1 cellular context compared by ENCODE assay signal in genomic region chr1:32291708-32292508, GRCh38.
TF ChIP-seq lines count a peak whose summit lies in the region.

Gene HDAC1 (plus strand): TSS chr1:32292083. CDS start chr1:32292170, 87 bp downstream.

TF ChIP-seq in HEK293, 187 proteins besides CTCF, POLR2A, EP300 and RAD21 (continued from another document):
- peak; percentile 75; the same call in 1 of the 2 replicates for TF ChIP-seq KLF7 (tag by site-specific recombination; IDR thresholded peaks at IDR 0.05; ENCODE audit: borderline replicate concordance)
- peak; percentile 91 for TF ChIP-seq ZNF398 (tag by site-specific recombination; IDR thresholded peaks at IDR 0.05)
- TF ChIP-seq ZNF610 (tag by site-specific recombination; IDR thresholded peaks at IDR 0.05; ENCODE audit: borderline replicate concordance): peak; percentile 86
- TF ChIP-seq ZNF692 (tag by site-specific recombination; IDR thresholded peaks at IDR 0.05): peak; percentile 72
- TF ChIP-seq ZNF184 (tag by site-specific recombination; IDR thresholded peaks at IDR 0.05): no peak
- no peak for TF ChIP-seq ZNF23 (tag by site-specific recombination; IDR thresholded peaks at IDR 0.05; ENCODE audit: borderline replicate concordance)
- 0 out of 2 replicates have a peak, but pooled peaks have one; percentile 16 for TF ChIP-seq ZNF558 (tag by site-specific recombination; IDR thresholded peaks at IDR 0.05)
- TF ChIP-seq ZNF660 (tag by site-specific recombination; IDR thresholded peaks at IDR 0.05): no peak
- TF ChIP-seq MZF1 (tag by site-specific recombination; IDR thresholded peaks at IDR 0.05; ENCODE audit: borderline replicate concordance): peak; percentile 92; the same call in 1 of the 2 replicates
- no peak for TF ChIP-seq SCRT1 (tag by site-specific recombination; IDR thresholded peaks at IDR 0.05; ENCODE audit: borderline replicate concordance)
- no peak for TF ChIP-seq ZNF544 (tag by site-specific recombination; IDR thresholded peaks at IDR 0.05)
- peak; percentile 90 for TF ChIP-seq SP2 (tag by site-specific recombination; IDR thresholded peaks at IDR 0.05)
- TF ChIP-seq ZNF626 (tag by site-specific recombination; IDR thresholded peaks at IDR 0.05): no peak
- TF ChIP-seq ZNF830 (tag by site-specific recombination; IDR thresholded peaks at IDR 0.05; ENCODE audit: low read depth): no peak
- peak; percentile 68; the same call in 1 of the 2 replicates for TF ChIP-seq KLF10 (tag by site-specific recombination; IDR thresholded peaks at IDR 0.05)
- 0 out of 2 replicates have a peak, but pooled peaks have one; percentile 33 for TF ChIP-seq ATF2 (tag by site-specific recombination; IDR thresholded peaks at IDR 0.05; ENCODE audit: low read depth)
- TF ChIP-seq HOXD13 (CRISPR knock-in tag; IDR thresholded peaks at IDR 0.05; ENCODE audit: borderline replicate concordance): no peak
- TF ChIP-seq ZNF791 (tag by site-specific recombination; IDR thresholded peaks at IDR 0.05): no peak
- no peak for TF ChIP-seq ZNF624 (tag by site-specific recombination; IDR thresholded peaks at IDR 0.05)
- peak; percentile 99 for TF ChIP-seq GLIS1 (tag by site-specific recombination; IDR thresholded peaks at IDR 0.05)
- peak; percentile 95 for TF ChIP-seq ZNF501 (tag by site-specific recombination; IDR thresholded peaks at IDR 0.05)
- peak; percentile 94; the same call in 1 of the 2 replicates for TF ChIP-seq REPIN1 (tag by site-specific recombination; IDR thresholded peaks at IDR 0.05; ENCODE audit: low read depth)
- no peak for TF ChIP-seq ZNF433 (tag by site-specific recombination; IDR thresholded peaks at IDR 0.05; ENCODE audit: low read depth)
- TF ChIP-seq SP3 (tag by site-specific recombination; IDR thresholded peaks at IDR 0.05): peak; percentile 88
- TF ChIP-seq ZXDB (tag by site-specific recombination; IDR thresholded peaks at IDR 0.05): no peak; the same call in none of the 2 replicates
- no peak; the same call in 1 of the 2 replicates for TF ChIP-seq ZNF768 (tag by site-specific recombination; IDR thresholded peaks at IDR 0.05)
- peak; percentile 71 for TF ChIP-seq ZNF121 (tag by site-specific recombination; IDR thresholded peaks at IDR 0.05)
- no peak for TF ChIP-seq ZNF658 (tag by site-specific recombination; IDR thresholded peaks at IDR 0.05)
- 0 out of 2 replicates have a peak, but pooled peaks have one; percentile 15 for TF ChIP-seq FEZF1 (tag by site-specific recombination; IDR thresholded peaks at IDR 0.05)
- peak; percentile 87 for TF ChIP-seq KLF9 (tag by site-specific recombination; IDR thresholded peaks at IDR 0.05; ENCODE audit: low read depth)
- no peak for TF ChIP-seq PRDM6 (tag by site-specific recombination; IDR thresholded peaks at IDR 0.05)
- TF ChIP-seq ZNF596 (tag by site-specific recombination; IDR thresholded peaks at IDR 0.05): no peak
- no peak for TF ChIP-seq ZNF19 (tag by site-specific recombination; IDR thresholded peaks at IDR 0.05; ENCODE audit: low read depth)
- TF ChIP-seq ZNF664 (tag by site-specific recombination; IDR thresholded peaks at IDR 0.05): 0 out of 2 replicates have a peak, but pooled peaks have one; percentile 8
- peak; percentile 99 for TF ChIP-seq ZSCAN5A (tag by site-specific recombination; IDR thresholded peaks at IDR 0.05)
- peak; percentile 84 for TF ChIP-seq ZBTB48 (tag by site-specific recombination; IDR thresholded peaks at IDR 0.05)
- TF ChIP-seq HOXA7 (CRISPR knock-in tag; IDR thresholded peaks at IDR 0.05; ENCODE audit: borderline replicate concordance): no peak
- no peak for TF ChIP-seq MEIS1 (CRISPR knock-in tag; IDR thresholded peaks at IDR 0.05; ENCODE audit: borderline replicate concordance)
- no peak; the same call in 1 of the 2 replicates for TF ChIP-seq TCF7L2 (IDR thresholded peaks at IDR 0.05; ENCODE audit: borderline replicate concordance, low read depth, low read length)
- TF ChIP-seq ZNF837 (tag by site-specific recombination; IDR thresholded peaks at IDR 0.05): no peak
- 0 out of 2 replicates have a peak, but pooled peaks have one; percentile 52 for TF ChIP-seq ZSCAN18 (tag by site-specific recombination; IDR thresholded peaks at IDR 0.05)
- peak; percentile 84 for TF ChIP-seq SP7 (tag by site-specific recombination; IDR thresholded peaks at IDR 0.05)
- peak; percentile 96 for TF ChIP-seq ZFP37 (tag by site-specific recombination; IDR thresholded peaks at IDR 0.05)
- TF ChIP-seq ZBTB20 (tag by site-specific recombination; IDR thresholded peaks at IDR 0.05): peak; percentile 83
- TF ChIP-seq ZNF704 (tag by site-specific recombination; IDR thresholded peaks at IDR 0.05): no peak
- TF ChIP-seq REST (tag by site-specific recombination; IDR thresholded peaks at IDR 0.05): no peak
- TF ChIP-seq PATZ1 (tag by site-specific recombination; IDR thresholded peaks at IDR 0.05): peak; percentile 87
- no peak for TF ChIP-seq ZNF776 (tag by site-specific recombination; IDR thresholded peaks at IDR 0.05; ENCODE audit: borderline replicate concordance)
- no peak for TF ChIP-seq ZNF114 (tag by site-specific recombination; IDR thresholded peaks at IDR 0.05)
- peak; percentile 87; the same call in 1 of the 2 replicates for TF ChIP-seq PRDM1 (tag by site-specific recombination; IDR thresholded peaks at IDR 0.05)
